ENCODE assay signal across 11 cellular contexts in genomic region chr15:51366911-51367310, GRCh38. TPM values are rescaled to one million over a fixed set of nuclear protein-coding genes. Genes with fewer than 3 reads are reported as not detected.
DNase-seq lines count a peak whose midpoint lies in the region; ATAC-seq, FAIRE-seq and TF ChIP-seq lines count a peak whose summit lies in the region.
"Had no signal": no experiment of that assay in that cellular context is flagged by ENCODE, and none has a peak within 500 bp of the region (broad histone marks: within the 10 kb centered on the region; RNA-seq: fewer than 3 reads in every experiment).

No MANE protein-coding gene starts in this region.

- no peak overlapping the region for H3K4me3 ChIP-seq in body of pancreas
- H3K4me3 ChIP-seq: cardiac muscle cell had no signal

- no peaks in the 10 kb centered on the region for H3K4me1 ChIP-seq in body of pancreas

- no peaks in the 10 kb centered on the region for H3K9me3 ChIP-seq in body of pancreas

- peak; percentile 75 for DNase-seq in HCEC 1CT
- peak; percentile 35 to 72 (median 65) for DNase-seq in body of pancreas
- peak; percentile 58 to 60 for DNase-seq in left colon
- no peak for DNase-seq in omental fat pad (ENCODE audit: low spot score)
- no peak for DNase-seq in H54 (ENCODE audit: insufficient read length, low spot score)
- no peak for DNase-seq in frontal cortex (ENCODE audit: low spot score in 2 of 2)
- no peak for DNase-seq in D721Med (ENCODE audit: insufficient read length, low spot score)
- DNase-seq: KG1 had no signal

- no peaks in the 10 kb centered on the region for H3K27me3 ChIP-seq in body of pancreas
- H3K27me3 ChIP-seq: cardiac muscle cell had no signal

- peak; percentile 29 for TF ChIP-seq CTCF in 22Rv1 (IDR thresholded peaks at IDR 0.05)
- TF ChIP-seq CTCF in body of pancreas (IDR thresholded peaks at IDR 0.05): peak in 1 of 7 experiments; percentile 5
- TF ChIP-seq CTCF in omental fat pad (IDR thresholded peaks at IDR 0.05): no peak
- TF ChIP-seq CTCF in D721Med (IDR thresholded peaks at IDR 0.05; ENCODE audit: insufficient read depth, missing control alignments): no peak

- 43 to 54% methylated on average over 3 of the region's 3 CpGs for WGBS in body of pancreas, 2 donors

- intact Hi-C loops in body of pancreas (cut with DNase I) (no loop called here), left colon (cut with DNase I, micrococcal nuclease) (no loop called here)

- TF ChIP-seq POLR2A in body of pancreas (IDR thresholded peaks at IDR 0.05) (no peak), H54 (IDR thresholded peaks at IDR 0.05; ENCODE audit: low read depth, low read length) (no peak)

- H3K27ac ChIP-seq in 22Rv1: peak overlapping the region; percentile 98
- no peak overlapping the region for H3K27ac ChIP-seq in body of pancreas
- H3K27ac ChIP-seq: cardiac muscle cell had no signal

- FAIRE-seq in H54 (lab: Jason Lieb, UNC) (no peak), frontal cortex (lab: Jason Lieb, UNC) (no peak), D721Med (lab: Jason Lieb, UNC) (no peak)
- FAIRE-seq: GM12891 had no signal

- H3K36me3 ChIP-seq in body of pancreas (replicated peaks in 1 of 2; ENCODE audit: insufficient read depth in 1 of 2, low read depth in 2 of 2): no peaks in the 10 kb centered on the region
- H3K36me3 ChIP-seq: cardiac muscle cell had no signal

- ATAC-seq in body of pancreas: peak; percentile 42
- ATAC-seq in left colon: peak; percentile 94
- ATAC-seq in omental fat pad (ENCODE audit: low FRiP score): no peak

RNA-seq across cellular contexts. Expression of gene GLDN, which starts 25.5 kb away (rescaled TPM):
- total RNA-seq in body of pancreas (1 to 10 TPM; 2.6 to 5.6 TPM), left colon (10 to 100 TPM in 1 of 2 donors, 1 to 10 TPM in 1; 3.2 to 21.5 TPM), omental fat pad (10 to 100 TPM; 25.1 to 51.7 (median 30.7) TPM), frontal cortex (2.0 TPM)

RNA-seq across cellular contexts. Expression of gene CYP19A1, which starts 28.5 kb away (rescaled TPM):
- total RNA-seq in body of pancreas (under 1 TPM in 1 of 2 donors, not detected in 1; 0.26 TPM), left colon (under 1 TPM in 1 of 2 donors, not detected in 1; 0.22 TPM), omental fat pad (10 to 100 TPM in 1 of 4 donors, 1 to 10 TPM in 2, not detected in 1; 1.5 to 16.2 (median 6.8) TPM), frontal cortex (1.2 TPM)

Comparison
In these comparisons a context has a peak if more than half of its experiments do, and no peak if none do; other contexts are left out.
1. DNase-seq: peak in HCEC 1CT (single experiment), body of pancreas (4 of 4) and left colon (2 of 2); none in omental fat pad (single experiment), H54 (single experiment), frontal cortex (0 of 2) and D721Med (single experiment).